8 cellular contexts compared by ENCODE assay signal in the genomic region with DNA sequence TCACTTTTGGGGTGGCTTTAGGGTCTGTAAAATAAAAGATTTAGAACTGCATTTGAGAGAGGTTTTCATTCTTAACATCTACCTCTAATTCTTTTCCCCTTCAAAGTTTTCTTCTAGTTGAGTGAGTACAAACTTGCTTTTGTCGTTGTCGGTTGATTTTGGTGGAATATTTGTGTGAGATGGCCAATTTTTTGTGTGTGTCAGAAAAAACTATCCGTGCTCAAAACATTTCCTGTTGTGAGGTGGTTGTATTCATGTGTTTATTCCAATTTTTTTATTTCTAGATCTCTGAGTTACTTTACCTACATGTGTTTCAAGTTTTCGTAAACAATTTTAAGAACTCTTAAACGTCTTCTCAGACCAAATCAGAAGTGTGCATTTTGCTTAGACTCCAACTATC. TPM values are rescaled to one million over a fixed set of nuclear protein-coding genes. Genes with fewer than 3 reads are reported as not detected.
DNase-seq lines count a peak whose midpoint lies in the region; ATAC-seq and TF ChIP-seq lines count a peak whose summit lies in the region.

No MANE protein-coding gene starts in this region.

- no peaks in the 10 kb centered on the region; the same call in 1 of the 2 replicates for H3K36me3 ChIP-seq in MG63
- H3K36me3 ChIP-seq in duodenal mucosa (ENCODE audit: control insufficient read depth in 1 of 2, insufficient read depth in 2 of 2, low read length in 2 of 2), result no peaks in the 10 kb centered on the region

- ATAC-seq in natural killer cell (no peak), HG02973 (IDR thresholded peaks at IDR 0.05; ENCODE audit: unreplicated experiment) (no peak)

- no peak for DNase-seq in AG09309 (ENCODE audit: low read depth)
- DNase-seq in MG63, result no peak
- no peak for DNase-seq in natural killer cell
- DNase-seq in NCI-H524 (lab: John Stamatoyannopoulos, UW), result no peak
- no peak for DNase-seq in SK-N-DZ (ENCODE audit: low spot score)
- DNase-seq in NK-92 (lab: John Stamatoyannopoulos, UW; ENCODE audit: unreplicated experiment), result no peak

- peaks cover 27 to 32% of the 10 kb centered on the region in 2 donors for H3K4me1 Mint-ChIP-seq in natural killer cell

- H3K4me3 ChIP-seq in AG09309 (ENCODE audit: control insufficient read depth, low read depth, low read length) (peak overlapping the region; percentile 94), MG63 (peak overlapping the region; percentile 75), duodenal mucosa (ENCODE audit: low read depth in 1 of 2, low read length in 2 of 2) (peak overlapping the region; percentile 87 to 99)

- no peak overlapping the region for H3K27ac ChIP-seq in duodenal mucosa (ENCODE audit: low read depth, low read length)

- H3K27me3 Mint-ChIP-seq in natural killer cell (ENCODE audit: low read depth in 2 of 2), result no peaks in the 10 kb centered on the region

- H3K4me1 ChIP-seq in duodenal mucosa (ENCODE audit: control insufficient read depth in 1 of 2, insufficient read depth in 2 of 2, low read length in 2 of 2), result peaks cover 14 to 21% of the 10 kb centered on the region in 2 donors

- peaks cover 0 to 2% of the 10 kb centered on the region in 2 donors for H3K9me3 Mint-ChIP-seq in natural killer cell

- H3K36me3 Mint-ChIP-seq in natural killer cell, result no peaks in the 10 kb centered on the region

- H3K27me3 ChIP-seq in MG63, result no peaks in the 10 kb centered on the region
- H3K27me3 ChIP-seq in duodenal mucosa (ENCODE audit: control insufficient read depth in 1 of 2, insufficient read depth in 2 of 2, low read length in 2 of 2), result no peaks in the 10 kb centered on the region

- peak overlapping the region; percentile 70 to 88 for H3K27ac Mint-ChIP-seq in natural killer cell

- TF ChIP-seq CTCF in AG09309 (IDR thresholded peaks at IDR 0.05; ENCODE audit: control insufficient read depth, insufficient read depth, low read depth, low read length, missing control alignments) (no peak), natural killer cell (IDR thresholded peaks at IDR 0.05) (no peak)

- no peaks in the 10 kb centered on the region for H3K9me3 ChIP-seq in MG63
- H3K9me3 ChIP-seq in duodenal mucosa (ENCODE audit: control insufficient read depth in 1 of 2, low read length in 2 of 2), result no peaks in the 10 kb centered on the region

- H3K4me3 Mint-ChIP-seq in natural killer cell, result peak overlapping the region; percentile 92

- intact Hi-C loops in natural killer cell (cut with micrococcal nuclease), result no loop called here

- H3K9ac ChIP-seq in duodenal mucosa (ENCODE audit: low read depth in 1 of 2, low read length in 2 of 2), result peak overlapping the region; percentile 86 to 90

RNA-seq across cellular contexts. Expression of a gene that starts 1.6 kb away (rescaled TPM):
- total RNA-seq in MG63 (2014; rRNA removed; shearing (Covaris generic); ENCODE audit: low replicate concordance), result 107 and 117 TPM in 2 replicates
- total RNA-seq in natural killer cell, result 10 to 100 TPM; 20.7 to 54.7 (median 44.9) TPM
- polyA plus RNA-seq in SK-N-DZ (2014; cell fraction: cytosol; rRNA removed), result 0.01 and 0.07 TPM in 2 replicates
- polyA plus RNA-seq in SK-N-DZ (2014; cell fraction: nucleus; rRNA removed), result not detected in 2 replicates
